Comparison of ENCODE assay signal across 11 cellular contexts in the genomic region with DNA sequence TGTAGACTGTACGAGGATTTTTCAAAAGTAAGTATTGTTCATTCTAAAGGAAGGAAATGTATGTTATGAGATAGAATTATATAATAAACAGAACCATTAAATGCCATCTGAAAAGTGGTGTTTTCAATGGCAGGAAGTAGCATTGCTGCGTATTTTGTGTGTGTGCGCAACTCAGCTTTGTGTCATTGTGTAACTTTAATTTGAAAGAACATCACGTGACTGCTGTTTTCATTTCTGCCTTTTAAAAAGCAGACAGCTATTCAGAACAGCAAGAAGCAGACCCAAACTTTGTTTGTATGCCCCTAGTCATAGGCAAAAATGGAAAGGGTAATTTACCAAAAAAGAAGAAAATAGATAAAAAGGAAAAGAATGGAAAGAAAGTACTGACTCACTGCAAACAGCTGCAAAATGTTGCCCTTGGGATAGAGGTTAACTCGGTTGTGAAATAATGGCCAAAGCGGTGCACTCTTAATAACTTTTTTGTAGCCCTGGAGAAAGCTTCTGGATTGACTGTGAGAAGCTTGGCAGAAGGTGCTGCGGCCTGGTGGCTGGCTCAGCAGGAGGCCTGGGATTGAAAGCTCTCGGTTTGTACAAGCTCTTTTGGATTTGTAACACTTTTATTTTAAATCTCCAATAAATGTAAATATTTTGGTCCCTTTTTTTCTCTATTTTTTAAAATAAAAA.
DNase-seq lines count a peak whose midpoint lies in the region; ATAC-seq and TF ChIP-seq lines count a peak whose summit lies in the region.
"Had no signal": no experiment of that assay in that cellular context is flagged by ENCODE, and none has a peak within 500 bp of the region (broad histone marks: within the 10 kb centered on the region; RNA-seq: fewer than 3 reads in every experiment).

No MANE protein-coding gene starts in this region.

- DNase-seq in NCI-H146 (lab: John Stamatoyannopoulos, UW) (peak; percentile 55), NCI-H146 treated with DMSO at 0.1 percent for 48 hours (lab: John Stamatoyannopoulos, UW; ENCODE audit: unreplicated experiment) (no peak), astrocyte of the hippocampus (ENCODE audit: low read depth, low spot score) (peak; percentile 55), left cardiac atrium (peak; percentile 46), PC-3 (no peak), amniotic stem cell (lab: John Stamatoyannopoulos, UW) (no peak)
- DNase-seq: activated CD4-positive, alpha-beta T cell treated with anti-CD3 and anti-CD28 coated beads for 4 hours; OCI-M1 had no signal

- H3K27ac ChIP-seq in subcutaneous abdominal adipose tissue (ENCODE audit: low read depth, low read length) (peak overlapping the region; percentile 41), PC-3 (ENCODE audit: low read length) (no peak overlapping the region)
- H3K27ac ChIP-seq: A549 had no signal

- CTCF ChIA-PET in PC-3 (lab: Charles Lee), result interaction anchor here (0.6 kb wide), 1 partner anchor 256 kb away, joined by 5 read pairs; no protein-coding TSS in a partner anchor

- H3K9me3 ChIP-seq in subcutaneous abdominal adipose tissue (ENCODE audit: control insufficient read depth in 5 of 5, low read length in 5 of 5) (no peaks in the 10 kb centered on the region), PC-3 (ENCODE audit: low read length) (no peaks in the 10 kb centered on the region)
- H3K9me3 ChIP-seq: A549 had no signal

- peak overlapping the region in 1 of 5 donors; percentile 20 for H3K9ac ChIP-seq in subcutaneous abdominal adipose tissue (ENCODE audit: low read length in 5 of 5)
- H3K9ac ChIP-seq in PC-3 (ENCODE audit: low read length), result no peak overlapping the region

- H4K20me1 ChIP-seq in PC-3 (ENCODE audit: low read length), result no peaks in the 10 kb centered on the region

- peak; percentile 79 to 82 for ATAC-seq in left cardiac atrium
- ATAC-seq in PC-3, result no peak
- ATAC-seq in GM18502 (IDR thresholded peaks at IDR 0.05; ENCODE audit: poor library complexity, unreplicated experiment), result no peak
- ATAC-seq: A549 had no signal

- H3F3A ChIP-seq in PC-3 (ENCODE audit: low read length, unreplicated experiment), result no peaks in the 10 kb centered on the region

- intact Hi-C loops in left cardiac atrium (cut with DNase I), result no loop called here
- intact Hi-C loops in PC-3 (cut with micrococcal nuclease), result no loop called here

- no peaks in the 10 kb centered on the region for H3K79me2 ChIP-seq in PC-3 (ENCODE audit: low read length)

- no peaks in the 10 kb centered on the region for H3K27me3 ChIP-seq in subcutaneous abdominal adipose tissue (ENCODE audit: control insufficient read depth in 5 of 5, insufficient read depth in 4 of 5, low read length in 5 of 5)
- H3K27me3 ChIP-seq in PC-3 (ENCODE audit: low read length), result no peaks in the 10 kb centered on the region

- H3K4me2 ChIP-seq in PC-3 (ENCODE audit: low read length), result no peak overlapping the region
- H3K4me2 ChIP-seq: A549 had no signal

- no peaks in the 10 kb centered on the region for H3K9me2 ChIP-seq in PC-3 (replicated peaks; ENCODE audit: low read length)

- no TSS peak for BruUV-seq in PC-3 (replicated peaks; lab: Mats Ljungman, UMichigan)

- H3K4me1 ChIP-seq in subcutaneous abdominal adipose tissue (ENCODE audit: control insufficient read depth in 5 of 5, insufficient read depth in 5 of 5, low read length in 5 of 5) (peaks cover 2 to 24% (median 9%) of the 10 kb centered on the region in 5 donors), PC-3 (ENCODE audit: insufficient read depth, low read length) (no peaks in the 10 kb centered on the region)
- H3K4me1 ChIP-seq: A549 had no signal

- H3K4me3 ChIP-seq in subcutaneous abdominal adipose tissue (ENCODE audit: low read depth in 1 of 5, low read length in 5 of 5) (peak overlapping the region in 1 of 5 donors; percentile 12), PC-3 (ENCODE audit: low read length) (no peak overlapping the region)
- H3K4me3 ChIP-seq: A549 had no signal

- H3K36me3 ChIP-seq in subcutaneous abdominal adipose tissue (ENCODE audit: control insufficient read depth in 5 of 5, insufficient read depth in 5 of 5, low read length in 5 of 5) (no peaks in the 10 kb centered on the region), PC-3 (ENCODE audit: low read depth, low read length) (no peaks in the 10 kb centered on the region)

- POLR2A ChIA-PET in PC-3 (lab: Charles Lee; ENCODE audit: unreplicated experiment), result no interaction called here

- no peak for TF ChIP-seq CTCF in PC-3 (conservative IDR thresholded peaks at IDR 0.05; ENCODE audit: low read depth, low read length)

- no peak overlapping the region for H2AFZ ChIP-seq in PC-3 (ENCODE audit: low read length)

Comparison
In these comparisons a context has a peak if more than half of its experiments do, and no peak if none do; other contexts are left out.
1. DNase-seq: peak in NCI-H146 (single experiment), astrocyte of the hippocampus (single experiment) and left cardiac atrium (single experiment); none in NCI-H146 treated with DMSO at 0.1 percent for 48 hours (single experiment), PC-3 (single experiment) and amniotic stem cell (single experiment).
2. ATAC-seq: peak in left cardiac atrium (2 of 2); none in PC-3 (single experiment) and GM18502 (single experiment).